Comparison of ENCODE assay signal across 8 cellular contexts in genomic region chr3:58333206-58334012, GRCh38. TPM values are rescaled to one million over a fixed set of nuclear protein-coding genes. Genes with fewer than 3 reads are reported as not detected.
DNase-seq lines count a peak whose midpoint lies in the region; ATAC-seq, FAIRE-seq and TF ChIP-seq lines count a peak whose summit lies in the region.

No MANE protein-coding gene starts in this region.

- TF ChIP-seq CTCF in D721Med (IDR thresholded peaks at IDR 0.05; ENCODE audit: insufficient read depth, missing control alignments) (peak; percentile 16), WERI-Rb-1 (IDR thresholded peaks at IDR 0.05; ENCODE audit: low read depth, low read length) (0 out of 2 replicates have a peak, but pooled peaks have one; percentile 2), right lobe of liver (IDR thresholded peaks at IDR 0.05) (no peak)

- WGBS in right lobe of liver (ENCODE audit: insufficient coverage, low coverage, low lambda C conversion rate, missing lambda C conversion rate), result under 1% methylated on average over 11 of the region's 37 CpGs

- ATAC-seq in GM21381 (IDR thresholded peaks at IDR 0.05; ENCODE audit: unreplicated experiment) (peak; percentile 36), right lobe of liver (peak; percentile 30 to 57 (median 46))
- ATAC-seq in stimulated activated memory B cell treated with anti-CD40 and anti-IgM and Interleukin-4, amounts not matched to agents 10 μg/mL and 1 μg/mL and 100 μg/mL, for 72 hours, result peak; percentile 74

- H3K4me1 Mint-ChIP-seq in dendritic cell treated with granulocyte-macrophage colony-stimulating factor and Interleukin-4, amounts not matched to agents 40 ng/mL and 50 ng/mL, for 4 days (ENCODE audit: low read depth), result peaks cover 41% of the 10 kb centered on the region
- H3K4me1 Mint-ChIP-seq in stimulated activated memory B cell treated with anti-CD40 and anti-IgM and Interleukin-4, amounts not matched to agents 10 μg/mL and 1 μg/mL and 100 μg/mL, for 72 hours, result peaks cover 50% of the 10 kb centered on the region

- peaks cover 19% of the 10 kb centered on the region for H3K36me3 Mint-ChIP-seq in dendritic cell treated with granulocyte-macrophage colony-stimulating factor and Interleukin-4, amounts not matched to agents 40 ng/mL and 50 ng/mL, for 4 days (ENCODE audit: low read depth)
- H3K36me3 Mint-ChIP-seq in stimulated activated memory B cell treated with anti-CD40 and anti-IgM and Interleukin-4, amounts not matched to agents 10 μg/mL and 1 μg/mL and 100 μg/mL, for 72 hours, result peaks cover 7% of the 10 kb centered on the region

- no peak for TF ChIP-seq POLR2A in right lobe of liver (IDR thresholded peaks at IDR 0.05)

- H3K27ac ChIP-seq in WERI-Rb-1 (no peak overlapping the region; the same call in 1 of the 2 replicates), right lobe of liver (peak overlapping the region in 1 of 3 donors; percentile 47)

- H3K36me3 ChIP-seq in WERI-Rb-1 (no peaks in the 10 kb centered on the region), right lobe of liver (no peaks in the 10 kb centered on the region)

- H3K9me3 Mint-ChIP-seq in dendritic cell treated with granulocyte-macrophage colony-stimulating factor and Interleukin-4, amounts not matched to agents 40 ng/mL and 50 ng/mL, for 4 days, result no peaks in the 10 kb centered on the region
- H3K9me3 Mint-ChIP-seq in stimulated activated memory B cell treated with anti-CD40 and anti-IgM and Interleukin-4, amounts not matched to agents 10 μg/mL and 1 μg/mL and 100 μg/mL, for 72 hours, result no peaks in the 10 kb centered on the region

- H3K27me3 Mint-ChIP-seq in dendritic cell treated with granulocyte-macrophage colony-stimulating factor and Interleukin-4, amounts not matched to agents 40 ng/mL and 50 ng/mL, for 4 days, result no peaks in the 10 kb centered on the region
- no peaks in the 10 kb centered on the region for H3K27me3 Mint-ChIP-seq in stimulated activated memory B cell treated with anti-CD40 and anti-IgM and Interleukin-4, amounts not matched to agents 10 μg/mL and 1 μg/mL and 100 μg/mL, for 72 hours

- H3K4me3 ChIP-seq in WERI-Rb-1 (ENCODE audit: low read depth, low read length) (peak overlapping the region; percentile 79), right lobe of liver (peak overlapping the region; percentile 61 to 70 (median 67))

- FAIRE-seq in D721Med (lab: Jason Lieb, UNC) (no peak), HTR-8/SVneo (lab: Jason Lieb, UNC) (no peak)

- H3K9me3 ChIP-seq in WERI-Rb-1 (ENCODE audit: severe bottlenecking), result no peaks in the 10 kb centered on the region
- no peaks in the 10 kb centered on the region for H3K9me3 ChIP-seq in right lobe of liver

- peaks cover 0 to 21% (median 8%) of the 10 kb centered on the region in 4 donors for H3K4me1 ChIP-seq in right lobe of liver

- peak overlapping the region; percentile 95 for H3K4me3 Mint-ChIP-seq in dendritic cell treated with granulocyte-macrophage colony-stimulating factor and Interleukin-4, amounts not matched to agents 40 ng/mL and 50 ng/mL, for 4 days
- peak overlapping the region; percentile 98 for H3K4me3 Mint-ChIP-seq in stimulated activated memory B cell treated with anti-CD40 and anti-IgM and Interleukin-4, amounts not matched to agents 10 μg/mL and 1 μg/mL and 100 μg/mL, for 72 hours

- DNase-seq in D721Med (ENCODE audit: insufficient read length, low spot score), result no peak
- peak; percentile 51 for DNase-seq in HTR-8/SVneo (ENCODE audit: insufficient read length, low spot score)
- peak; percentile 25 for DNase-seq in WERI-Rb-1
- DNase-seq in right lobe of liver, result peak; percentile 43 to 64 (median 52)
- no peak for DNase-seq in DMS153 treated with DMSO at 0.1 percent for 48 hours (lab: John Stamatoyannopoulos, UW; ENCODE audit: unreplicated experiment)

- H3K27ac Mint-ChIP-seq in dendritic cell treated with granulocyte-macrophage colony-stimulating factor and Interleukin-4, amounts not matched to agents 40 ng/mL and 50 ng/mL, for 4 days, result peak overlapping the region; percentile 91
- peak overlapping the region; percentile 88 for H3K27ac Mint-ChIP-seq in stimulated activated memory B cell treated with anti-CD40 and anti-IgM and Interleukin-4, amounts not matched to agents 10 μg/mL and 1 μg/mL and 100 μg/mL, for 72 hours

- no peaks in the 10 kb centered on the region for H3K27me3 ChIP-seq in WERI-Rb-1 (ENCODE audit: insufficient read depth, low read depth, severe bottlenecking)
- no peaks in the 10 kb centered on the region for H3K27me3 ChIP-seq in right lobe of liver

- intact Hi-C loops in dendritic cell treated with granulocyte-macrophage colony-stimulating factor and Interleukin-4, amounts not matched to agents 40 ng/mL and 50 ng/mL, for 4 days (cut with micrococcal nuclease), result loop anchor here (2.0 to 5.0 kb wide), 3 partner anchors 17 to 159 kb away; partner anchors contain the start of gene KCTD6
- intact Hi-C loops in right lobe of liver (cut with DNase I), result loop anchor here in 1 of 2 donors (5.0 kb wide), 1 partner anchor 84 kb away; no protein-coding TSS in a partner anchor

RNA-seq across cellular contexts. Expression of gene PXK, which starts 0.7 kb away (rescaled TPM):
- 10 to 100 TPM in 3 of 6 experiments, 1 to 10 TPM in 3; 6.6 to 19.4 (median 9.6) TPM for total RNA-seq in right lobe of liver

RNA-seq across cellular contexts. Expression of gene HTD2, which starts 27.1 kb away (rescaled TPM):
- total RNA-seq in right lobe of liver, result 1 to 10 TPM; 6.1 to 9.9 (median 8.5) TPM

RNA-seq across cellular contexts. Expression of gene RPP14, which starts 27.4 kb away (rescaled TPM):
- 10 to 100 TPM in 4 of 6 experiments, 1 to 10 TPM in 2; 7.9 to 12.6 (median 10.6) TPM for total RNA-seq in right lobe of liver

Comparison
In these comparisons a context has a peak if more than half of its experiments do, and no peak if none do; other contexts are left out.
1. DNase-seq: peak in HTR-8/SVneo (single experiment), WERI-Rb-1 (single experiment) and right lobe of liver (3 of 3); none in D721Med (single experiment) and DMS153 treated with DMSO at 0.1 percent for 48 hours (single experiment).
2. CTCF ChIP-seq: peak in D721Med (single experiment) and WERI-Rb-1 (single experiment); none in right lobe of liver (0 of 4).
3. Peak in every context shown above with its lines, with median percentiles within 50 percentile points of each other: ATAC-seq.